Comparison of ENCODE assay signal across 27 cellular contexts in the genomic region with DNA sequence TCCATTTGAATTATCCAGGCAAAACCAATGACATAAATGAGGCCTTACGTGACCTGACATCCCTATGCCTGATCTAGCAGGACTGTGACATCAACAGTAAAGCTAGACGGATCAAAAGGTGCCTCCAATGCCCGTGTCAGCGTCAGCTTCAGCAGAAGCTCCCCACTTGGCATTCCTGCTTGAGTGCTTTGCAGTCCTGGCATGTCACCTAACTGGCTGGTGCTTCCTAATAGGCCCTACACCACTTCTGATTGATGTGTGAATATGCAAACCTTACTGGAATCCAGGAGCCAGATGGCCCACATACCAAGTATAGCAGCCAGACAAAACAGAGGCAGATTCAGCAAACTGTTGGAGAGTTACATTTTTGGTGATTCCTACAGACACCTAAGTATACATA.
DNase-seq lines count a peak whose midpoint lies in the region; ATAC-seq and TF ChIP-seq lines count a peak whose summit lies in the region.
"Had no signal": no experiment of that assay in that cellular context is flagged by ENCODE, and none has a peak within 500 bp of the region (broad histone marks: within the 10 kb centered on the region; RNA-seq: fewer than 3 reads in every experiment).

No MANE protein-coding gene starts in this region.

- CTCF ChIA-PET in HEK293T (lab: Yijun Ruan, JAX) = no interaction called here

- TF ChIP-seq CTCF in GM23338 (conservative IDR thresholded peaks at IDR 0.05; ENCODE audit: low read depth in 2 of 2) = no peak
- no peak for TF ChIP-seq CTCF in OCI-LY1 (IDR thresholded peaks at IDR 0.05; ENCODE audit: low read length)

- H4K20me1 ChIP-seq in GM23338 (replicated peaks; ENCODE audit: insufficient read depth) = no peaks in the 10 kb centered on the region
- no peaks in the 10 kb centered on the region for H4K20me1 ChIP-seq in OCI-LY1 (ENCODE audit: insufficient read depth, low read length)

- no peaks in the 10 kb centered on the region for H3K36me3 Mint-ChIP-seq in GM23338 (ENCODE audit: low read depth)
- no peaks in the 10 kb centered on the region for H3K36me3 Mint-ChIP-seq in natural killer cell treated with Interleukin-12 subunit alpha and Interleukin-12 subunit beta and Interleukin-15 and Interleukin-18, amount 100 ng/mL, for 72 hours
- H3K36me3 Mint-ChIP-seq: activated naive CD4-positive, alpha-beta T cell treated with anti-CD3 and anti-CD28 coated beads, Interleukin-2, amount 10 ng/mL, durations not matched to agents 7 days and 5 days; naive thymus-derived CD4-positive, alpha-beta T cell had no signal

- H3K9me2 ChIP-seq in GM23338 (ENCODE audit: insufficient read depth) = no peaks in the 10 kb centered on the region
- H3K9me2 ChIP-seq in OCI-LY1 (ENCODE audit: low read depth, low read length) = no peaks in the 10 kb centered on the region

- POLR2A ChIA-PET in HEK293T (lab: Yijun Ruan, JAX) = no interaction called here

- DNase-seq in GM23338 (ENCODE audit: low spot score) (peak; percentile 73), left cardiac atrium (peak; percentile 36), myocyte (ENCODE audit: low read depth) (peak; percentile 7), NCI-H446 treated with DMSO at 0.1 percent for 48 hours (lab: John Stamatoyannopoulos, UW) (no peak), HEK293T (ENCODE audit: extremely low spot score) (no peak), SK-N-DZ (ENCODE audit: low spot score) (no peak)
- DNase-seq in natural killer cell treated with Interleukin-12 subunit alpha and Interleukin-12 subunit beta and Interleukin-15 and Interleukin-18, amount 100 ng/mL, for 72 hours (ENCODE audit: low spot score) = no peak
- DNase-seq: activated CD4-positive, alpha-beta T cell treated with anti-CD3 and anti-CD28 coated beads, Interleukin-2, amount 10 ng/mL, durations not matched to agents 7 days and 5 days; activated naive CD4-positive, alpha-beta T cell treated with anti-CD3 and anti-CD28 coated beads, Interleukin-2, amount 10 ng/mL, durations not matched to agents 7 days and 5 days; amniotic stem cell; Calu3; HCEC 1CT; left colon; mesenchymal stem cell; naive thymus-derived CD4-positive, alpha-beta T cell; NCI-H1105 treated with DMSO at 0.1 percent for 48 hours; NCI-H2081 treated with DMSO at 0.1 percent for 48 hours; NCI-H510A; RPMI8226; stimulated activated CD4-positive, alpha-beta T cell treated with anti-CD3 and anti-CD28 coated beads, Interleukin-4, amount 100 ng/mL, for 1 hour; stimulated activated naive CD4-positive, alpha-beta T cell; T-helper 9 cell; WERI-Rb-1 had no signal

- peak overlapping the region; percentile 55; the same call in 1 of the 2 replicates for H3K27ac ChIP-seq in GM23338 (ENCODE audit: low read depth)
- peak overlapping the region; percentile 46 for H3K27ac ChIP-seq in OCI-LY1 (ENCODE audit: low read depth, low read length, poor library complexity, severe bottlenecking)
- H3K27ac ChIP-seq: C4-2B, thoracic aorta, WERI-Rb-1 had no signal

- no peaks in the 10 kb centered on the region for H3K27me3 ChIP-seq in GM23338 (ENCODE audit: insufficient read depth)
- no peaks in the 10 kb centered on the region for H3K27me3 ChIP-seq in OCI-LY1 (ENCODE audit: insufficient read depth, low read length)
- H3K27me3 ChIP-seq: gastroesophageal sphincter had no signal

- H3K79me2 ChIP-seq in GM23338 (replicated peaks; ENCODE audit: insufficient read depth) (no peaks in the 10 kb centered on the region), OCI-LY1 (ENCODE audit: insufficient read depth, low read length) (no peaks in the 10 kb centered on the region)

- peaks cover 5% of the 10 kb centered on the region; the same call in 1 of the 3 replicates for H3K4me1 Mint-ChIP-seq in GM23338
- H3K4me1 Mint-ChIP-seq in natural killer cell treated with Interleukin-12 subunit alpha and Interleukin-12 subunit beta and Interleukin-15 and Interleukin-18, amount 100 ng/mL, for 72 hours (ENCODE audit: low read depth in 2 of 2) = no peaks in the 10 kb centered on the region
- H3K4me1 Mint-ChIP-seq: activated CD4-positive, alpha-beta T cell treated with anti-CD3 and anti-CD28 coated beads, Interleukin-2, amount 10 ng/mL, durations not matched to agents 7 days and 5 days; activated naive CD4-positive, alpha-beta T cell treated with anti-CD3 and anti-CD28 coated beads, Interleukin-2, amount 10 ng/mL, durations not matched to agents 7 days and 5 days; naive thymus-derived CD4-positive, alpha-beta T cell had no signal

- H3K36me3 ChIP-seq in GM23338 (ENCODE audit: insufficient read depth) (no peaks in the 10 kb centered on the region), OCI-LY1 (ENCODE audit: insufficient read depth, low read length) (no peaks in the 10 kb centered on the region; the same call in 1 of the 2 replicates)
- H3K36me3 ChIP-seq: gastroesophageal sphincter, thoracic aorta, WERI-Rb-1 had no signal

- H3K4me2 ChIP-seq in GM23338 = peak overlapping the region; percentile 9; the same call in 1 of the 2 replicates
- H3K4me2 ChIP-seq in OCI-LY1 (ENCODE audit: low read length) = no peak overlapping the region

- H3K9me3 ChIP-seq in OCI-LY1 (ENCODE audit: low read length) = no peaks in the 10 kb centered on the region
- H3K9me3 ChIP-seq: gastroesophageal sphincter, thoracic aorta had no signal

- H3K27ac Mint-ChIP-seq in GM23338 = no peak overlapping the region
- no peak overlapping the region for H3K27ac Mint-ChIP-seq in natural killer cell treated with Interleukin-12 subunit alpha and Interleukin-12 subunit beta and Interleukin-15 and Interleukin-18, amount 100 ng/mL, for 72 hours
- H3K27ac Mint-ChIP-seq: activated CD4-positive, alpha-beta T cell treated with anti-CD3 and anti-CD28 coated beads, Interleukin-2, amount 10 ng/mL, durations not matched to agents 7 days and 5 days; activated naive CD4-positive, alpha-beta T cell treated with anti-CD3 and anti-CD28 coated beads, Interleukin-2, amount 10 ng/mL, durations not matched to agents 7 days and 5 days; naive thymus-derived CD4-positive, alpha-beta T cell had no signal

- H3K9me3 Mint-ChIP-seq in GM23338 = no peaks in the 10 kb centered on the region
- H3K9me3 Mint-ChIP-seq in natural killer cell treated with Interleukin-12 subunit alpha and Interleukin-12 subunit beta and Interleukin-15 and Interleukin-18, amount 100 ng/mL, for 72 hours = no peaks in the 10 kb centered on the region
- H3K9me3 Mint-ChIP-seq: activated CD4-positive, alpha-beta T cell treated with anti-CD3 and anti-CD28 coated beads, Interleukin-2, amount 10 ng/mL, durations not matched to agents 7 days and 5 days; activated naive CD4-positive, alpha-beta T cell treated with anti-CD3 and anti-CD28 coated beads, Interleukin-2, amount 10 ng/mL, durations not matched to agents 7 days and 5 days; naive thymus-derived CD4-positive, alpha-beta T cell had no signal

- H3K27me3 Mint-ChIP-seq in GM23338 (ENCODE audit: insufficient read depth, low read depth, poor library complexity) = no peaks in the 10 kb centered on the region
- H3K27me3 Mint-ChIP-seq in natural killer cell treated with Interleukin-12 subunit alpha and Interleukin-12 subunit beta and Interleukin-15 and Interleukin-18, amount 100 ng/mL, for 72 hours = no peaks in the 10 kb centered on the region
- H3K27me3 Mint-ChIP-seq: activated CD4-positive, alpha-beta T cell treated with anti-CD3 and anti-CD28 coated beads, Interleukin-2, amount 10 ng/mL, durations not matched to agents 7 days and 5 days; activated naive CD4-positive, alpha-beta T cell treated with anti-CD3 and anti-CD28 coated beads, Interleukin-2, amount 10 ng/mL, durations not matched to agents 7 days and 5 days; naive thymus-derived CD4-positive, alpha-beta T cell had no signal

- no peaks in the 10 kb centered on the region; the same call in 1 of the 2 replicates for H3K4me1 ChIP-seq in GM23338 (ENCODE audit: insufficient read depth)
- peaks cover 10% of the 10 kb centered on the region for H3K4me1 ChIP-seq in OCI-LY1 (ENCODE audit: insufficient read depth, low read length, severe bottlenecking)

- ATAC-seq in GM23338 (peak; percentile 76), left cardiac atrium (peak; percentile 77 to 83)
- ATAC-seq in natural killer cell treated with Interleukin-12 subunit alpha and Interleukin-12 subunit beta and Interleukin-15 and Interleukin-18, amount 100 ng/mL, for 72 hours = no peak
- ATAC-seq: gastroesophageal sphincter; left colon; naive thymus-derived CD4-positive, alpha-beta T cell had no signal

- H3F3A ChIP-seq in GM23338 (replicated peaks; ENCODE audit: low read depth) = no peaks in the 10 kb centered on the region
- H3F3A ChIP-seq in OCI-LY1 (ENCODE audit: insufficient read depth, low read length) = no peaks in the 10 kb centered on the region

- intact Hi-C loops in left cardiac atrium (cut with DNase I) = no loop called here

- H2AFZ ChIP-seq in GM23338 (no peak overlapping the region), OCI-LY1 (ENCODE audit: low read length) (no peak overlapping the region)

- H3K4me3 ChIP-seq in GM23338 = no peak overlapping the region
- H3K4me3 ChIP-seq in OCI-LY1 (ENCODE audit: low read depth, low read length, poor library complexity, severe bottlenecking) = no peak overlapping the region
- H3K4me3 ChIP-seq: gastroesophageal sphincter, thoracic aorta had no signal

- no peak overlapping the region for H3K4me3 Mint-ChIP-seq in GM23338
- H3K4me3 Mint-ChIP-seq in natural killer cell treated with Interleukin-12 subunit alpha and Interleukin-12 subunit beta and Interleukin-15 and Interleukin-18, amount 100 ng/mL, for 72 hours = no peak overlapping the region
- H3K4me3 Mint-ChIP-seq: activated CD4-positive, alpha-beta T cell treated with anti-CD3 and anti-CD28 coated beads, Interleukin-2, amount 10 ng/mL, durations not matched to agents 7 days and 5 days; activated naive CD4-positive, alpha-beta T cell treated with anti-CD3 and anti-CD28 coated beads, Interleukin-2, amount 10 ng/mL, durations not matched to agents 7 days and 5 days; naive thymus-derived CD4-positive, alpha-beta T cell had no signal

- H3K9ac ChIP-seq in OCI-LY1 (ENCODE audit: low read length) = no peak overlapping the region

TF ChIP-seq in GM23338, 12 proteins besides CTCF, POLR2A, EP300 and RAD21 (continues in another document):
- TF ChIP-seq JUNB (IDR thresholded peaks at IDR 0.05; ENCODE audit: unreplicated experiment) (no peak), STAT1 (IDR thresholded peaks at IDR 0.05; ENCODE audit: unreplicated experiment) (no peak), CREB1 (CRISPR knock-in tag; IDR thresholded peaks at IDR 0.05; ENCODE audit: low read depth) (no peak), EZH2phosphoT487 (IDR thresholded peaks at IDR 0.05; ENCODE audit: unreplicated experiment) (no peak), ZNF331 (CRISPR knock-in tag; IDR thresholded peaks at IDR 0.05; ENCODE audit: low read depth) (no peak), EZH2 (IDR thresholded peaks at IDR 0.05; ENCODE audit: low read depth, unreplicated experiment) (no peak)

TF ChIP-seq in HEK293T, 16 proteins besides CTCF, POLR2A, EP300 and RAD21:
- no peak for TF ChIP-seq TARDBP (IDR thresholded peaks at IDR 0.05)
- no peak for TF ChIP-seq SUZ12 (IDR thresholded peaks at IDR 0.05)
- TF ChIP-seq ARNT (IDR thresholded peaks at IDR 0.05) = no peak
- no peak for TF ChIP-seq BHLHE40 (IDR thresholded peaks at IDR 0.05; ENCODE audit: borderline replicate concordance)
- TF ChIP-seq FOXA1 (IDR thresholded peaks at IDR 0.05) = no peak
- TF ChIP-seq LEF1 (IDR thresholded peaks at IDR 0.05; ENCODE audit: borderline replicate concordance) = no peak

Comparison
In these comparisons a context has a peak if more than half of its experiments do, and no peak if none do; other contexts are left out.
1. ATAC-seq: peak in GM23338 (single experiment) and left cardiac atrium (2 of 2); none in natural killer cell treated with Interleukin-12 subunit alpha and Interleukin-12 subunit beta and Interleukin-15 and Interleukin-18, amount 100 ng/mL, for 72 hours (0 of 2).
2. DNase-seq: peak in GM23338 (single experiment), left cardiac atrium (single experiment) and myocyte (single experiment); none in natural killer cell treated with Interleukin-12 subunit alpha and Interleukin-12 subunit beta and Interleukin-15 and Interleukin-18, amount 100 ng/mL, for 72 hours (single experiment), NCI-H446 treated with DMSO at 0.1 percent for 48 hours (single experiment), HEK293T (single experiment) and SK-N-DZ (single experiment).